2 cellular contexts compared by ENCODE assay signal in genomic region chr9:131503626-131504465, GRCh38.
TF ChIP-seq lines count a peak whose summit lies in the region.

No MANE protein-coding gene starts in this region.

TF ChIP-seq in HCT116, 20 proteins besides CTCF, POLR2A, EP300 and RAD21:
- TF ChIP-seq SRF (IDR thresholded peaks at IDR 0.05; ENCODE audit: low read depth) (no peak), ZBTB33 (IDR thresholded peaks at IDR 0.05; ENCODE audit: extremely low read depth, insufficient replicate concordance, low read length) (no peak), SP1 (IDR thresholded peaks at IDR 0.05; ENCODE audit: low read depth) (no peak), ZFX (IDR thresholded peaks at IDR 0.05) (no peak), EGR1 (IDR thresholded peaks at IDR 0.05; ENCODE audit: low read depth) (no peak), REST (IDR thresholded peaks at IDR 0.05; ENCODE audit: low read depth) (no peak), EZH2phosphoT487 (IDR thresholded peaks at IDR 0.05; ENCODE audit: borderline replicate concordance) (no peak), CBX3 (IDR thresholded peaks at IDR 0.05; ENCODE audit: low read depth) (no peak)

TF ChIP-seq in HepG2, 621 proteins besides CTCF, POLR2A, EP300 and RAD21:
- 0 out of 2 replicates have a peak, but pooled peaks have one; percentile 19 for TF ChIP-seq HIC2 (CRISPR knock-in tag; IDR thresholded peaks at IDR 0.05; ENCODE audit: low read depth)
- TF ChIP-seq SOX6 (IDR thresholded peaks at IDR 0.05) = no peak
- TF ChIP-seq SOX6 (CRISPR knock-in tag; IDR thresholded peaks at IDR 0.05) = 0 out of 2 replicates have a peak, but pooled peaks have one; percentile 22
- TF ChIP-seq ERF (CRISPR knock-in tag; IDR thresholded peaks at IDR 0.05) = no peak
- TF ChIP-seq JUN (CRISPR knock-in tag; IDR thresholded peaks at IDR 0.05) = no peak
- peak; percentile 88 for TF ChIP-seq ZNF317 (CRISPR knock-in tag; IDR thresholded peaks at IDR 0.05)
- TF ChIP-seq ETV6 (CRISPR knock-in tag; conservative IDR thresholded peaks at IDR 0.05) = no peak
- peak; percentile 10; the same call in 1 of the 2 replicates for TF ChIP-seq ZNF782 (CRISPR knock-in tag; IDR thresholded peaks at IDR 0.05; ENCODE audit: borderline replicate concordance)
- TF ChIP-seq POLR2AphosphoS2 (IDR thresholded peaks at IDR 0.05; ENCODE audit: low read depth, low read length) = no peak
- no peak for TF ChIP-seq ZUFSP (CRISPR knock-in tag; IDR thresholded peaks at IDR 0.05; ENCODE audit: borderline replicate concordance)
- 0 out of 2 replicates have a peak, but pooled peaks have one; percentile 15 for TF ChIP-seq ZNF691 (CRISPR knock-in tag; IDR thresholded peaks at IDR 0.05; ENCODE audit: borderline replicate concordance, low read depth)
- TF ChIP-seq KLF12 (CRISPR knock-in tag; IDR thresholded peaks at IDR 0.05; ENCODE audit: borderline replicate concordance) = 0 out of 2 replicates have a peak, but pooled peaks have one; percentile 25
- TF ChIP-seq ATF7 (IDR thresholded peaks at IDR 0.05) = no peak
- TF ChIP-seq ATF7 (CRISPR knock-in tag; IDR thresholded peaks at IDR 0.05) = peak; percentile 51; the same call in 1 of the 2 replicates
- TF ChIP-seq ZNF891 (CRISPR knock-in tag; IDR thresholded peaks at IDR 0.05) = 0 out of 2 replicates have a peak, but pooled peaks have one; percentile 7
- peak; percentile 2; the same call in 1 of the 2 replicates for TF ChIP-seq ZNF343 (CRISPR knock-in tag; IDR thresholded peaks at IDR 0.05)
- TF ChIP-seq RORA (CRISPR knock-in tag; IDR thresholded peaks at IDR 0.05) = no peak
- no peak for TF ChIP-seq POGZ (CRISPR knock-in tag; IDR thresholded peaks at IDR 0.05)
- TF ChIP-seq ZNF713 (CRISPR knock-in tag; IDR thresholded peaks at IDR 0.05) = no peak
- TF ChIP-seq ZNF670 (CRISPR knock-in tag; IDR thresholded peaks at IDR 0.05; ENCODE audit: borderline replicate concordance) = 0 out of 2 replicates have a peak, but pooled peaks have one; percentile 8
- peak; percentile 29 for TF ChIP-seq STAG1 (CRISPR knock-in tag; IDR thresholded peaks at IDR 0.05)
- peak; percentile 11; the same call in 1 of the 2 replicates for TF ChIP-seq MTA1 (CRISPR knock-in tag; IDR thresholded peaks at IDR 0.05; ENCODE audit: borderline replicate concordance)
